ENCODE assay signal across 20 cellular contexts in the genomic region with DNA sequence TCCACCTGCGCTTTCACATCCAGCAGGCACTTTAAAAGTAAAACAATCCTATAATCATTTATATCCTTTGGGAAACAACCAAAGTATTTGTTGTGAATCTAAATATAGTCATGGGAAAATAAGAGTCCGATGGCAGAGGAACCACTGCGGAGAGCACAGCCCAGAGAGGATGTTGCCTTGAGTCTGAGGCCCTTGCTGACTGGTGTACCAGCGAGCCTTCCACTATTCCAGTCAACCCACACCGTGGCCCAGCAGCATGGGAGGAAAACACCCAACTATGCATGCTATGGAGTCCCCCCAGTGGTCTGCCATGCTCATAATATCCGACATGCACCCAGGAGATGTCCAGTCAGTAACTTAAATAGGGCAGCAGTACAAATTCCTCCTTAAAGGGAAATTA. TPM values are rescaled to one million over a fixed set of nuclear protein-coding genes. Genes with fewer than 3 reads are reported as not detected.
A peak's percentile ranks its signal among the peaks of the same experiment; 100 is the strongest.
DNase-seq lines count a peak whose midpoint lies in the region; ATAC-seq and TF ChIP-seq lines count a peak whose summit lies in the region.
"Had no signal": no experiment of that assay in that cellular context is flagged by ENCODE, and none has a peak within 500 bp of the region (broad histone marks: within the 10 kb centered on the region; RNA-seq: fewer than 3 reads in every experiment).

No MANE protein-coding gene starts in this region.

- no peak overlapping the region for H3K4me3 Mint-ChIP-seq in CD4-positive, CD25-positive, alpha-beta regulatory T cell
- H3K4me3 Mint-ChIP-seq in chondrocyte (ENCODE audit: unreplicated experiment) = no peak overlapping the region
- H3K4me3 Mint-ChIP-seq: activated B cell treated with CpG ODN at 0.5 μM for 24 hours, T-cell had no signal

- H2AFZ ChIP-seq in ACC112 (ENCODE audit: low read length, unreplicated experiment) (no peak overlapping the region), osteoblast (ENCODE audit: low read length) (no peak overlapping the region)

- H3K27me3 Mint-ChIP-seq in CD4-positive, CD25-positive, alpha-beta regulatory T cell = no peaks in the 10 kb centered on the region
- H3K27me3 Mint-ChIP-seq in chondrocyte (ENCODE audit: low read depth) = no peaks in the 10 kb centered on the region
- H3K27me3 Mint-ChIP-seq: activated B cell treated with CpG ODN at 0.5 μM for 24 hours, T-cell had no signal

- H3K36me3 Mint-ChIP-seq in CD4-positive, CD25-positive, alpha-beta regulatory T cell = peaks cover 27% of the 10 kb centered on the region
- peaks cover 17% of the 10 kb centered on the region for H3K36me3 Mint-ChIP-seq in chondrocyte (ENCODE audit: low read depth)

- peaks cover 15% of the 10 kb centered on the region for H3K36me3 ChIP-seq in ACC112 (ENCODE audit: insufficient read depth, low read length)
- peaks cover 51% of the 10 kb centered on the region for H3K36me3 ChIP-seq in CD4-positive, CD25-positive, alpha-beta regulatory T cell (ENCODE audit: control insufficient read depth, insufficient read depth, low read length)
- peaks cover 57% of the 10 kb centered on the region for H3K36me3 ChIP-seq in osteoblast (ENCODE audit: insufficient read depth, low read length)

- no peak overlapping the region for H3K4me2 ChIP-seq in osteoblast (ENCODE audit: insufficient read depth, low read length)
- H3K4me2 ChIP-seq: BLaER1 had no signal

- TF ChIP-seq CTCF in chondrocyte (IDR thresholded peaks at IDR 0.05) (no peak), osteoblast (IDR thresholded peaks at IDR 0.05; ENCODE audit: extremely low read depth, low read depth, low read length) (no peak)

- no peak for ATAC-seq in CD4-positive, CD25-positive, alpha-beta regulatory T cell (ENCODE audit: low read depth in 2 of 2)
- ATAC-seq in GM18907 (IDR thresholded peaks at IDR 0.05; ENCODE audit: unreplicated experiment) = no peak

- H3K4me1 Mint-ChIP-seq in CD4-positive, CD25-positive, alpha-beta regulatory T cell = peaks cover 22 to 29% (median 26%) of the 10 kb centered on the region in 4 donors
- peaks cover 44% of the 10 kb centered on the region for H3K4me1 Mint-ChIP-seq in chondrocyte (ENCODE audit: low read depth)
- H3K4me1 Mint-ChIP-seq: activated B cell treated with CpG ODN at 0.5 μM for 24 hours had no signal

- peak overlapping the region; percentile 90 for H3K27ac ChIP-seq in ACC112 (ENCODE audit: low read depth, low read length)
- no peak overlapping the region for H3K27ac ChIP-seq in CD4-positive, CD25-positive, alpha-beta regulatory T cell (ENCODE audit: insufficient read depth, low read length, poor library complexity, severe bottlenecking)
- peak overlapping the region; percentile 97 for H3K27ac ChIP-seq in osteoblast (ENCODE audit: low read depth, low read length)
- H3K27ac ChIP-seq: BLaER1 had no signal

- H3K27me3 ChIP-seq in ACC112 (ENCODE audit: insufficient read depth, low read length) (no peaks in the 10 kb centered on the region), osteoblast (ENCODE audit: insufficient read depth, low read length) (no peaks in the 10 kb centered on the region)
- no peaks in the 10 kb centered on the region for H3K27me3 ChIP-seq in CD4-positive, CD25-positive, alpha-beta regulatory T cell (ENCODE audit: control insufficient read depth, insufficient read depth, low read length)
- H3K27me3 ChIP-seq: BLaER1, heart right ventricle, stomach had no signal

- H4K20me1 ChIP-seq in osteoblast (ENCODE audit: insufficient read depth, low read length) = no peaks in the 10 kb centered on the region

- H3K4me1 ChIP-seq in ACC112 (ENCODE audit: control insufficient read depth, insufficient read depth, low read length, unreplicated experiment) (peaks cover 37% of the 10 kb centered on the region), osteoblast (ENCODE audit: insufficient read depth, low read length) (peaks cover 36% of the 10 kb centered on the region)
- peaks cover 9% of the 10 kb centered on the region for H3K4me1 ChIP-seq in CD4-positive, CD25-positive, alpha-beta regulatory T cell (ENCODE audit: control insufficient read depth, insufficient read depth, low read length, poor library complexity, severe bottlenecking)
- H3K4me1 ChIP-seq: BLaER1 had no signal

- H3K9me3 ChIP-seq in CD4-positive, CD25-positive, alpha-beta regulatory T cell (ENCODE audit: control insufficient read depth in 2 of 2, low read length in 2 of 2) = no peaks in the 10 kb centered on the region
- H3K9me3 ChIP-seq in osteoblast (ENCODE audit: low read depth, low read length) = no peaks in the 10 kb centered on the region
- H3K9me3 ChIP-seq: BLaER1, heart right ventricle, mucosa of descending colon, stomach had no signal

- H3K9me3 Mint-ChIP-seq in CD4-positive, CD25-positive, alpha-beta regulatory T cell = no peaks in the 10 kb centered on the region
- no peaks in the 10 kb centered on the region for H3K9me3 Mint-ChIP-seq in chondrocyte (ENCODE audit: low read depth)
- H3K9me3 Mint-ChIP-seq: activated B cell treated with CpG ODN at 0.5 μM for 24 hours, T-cell had no signal

- H3K79me2 ChIP-seq in ACC112 (ENCODE audit: control insufficient read depth, insufficient read depth, low read length, unreplicated experiment) (peaks cover 12% of the 10 kb centered on the region), osteoblast (ENCODE audit: insufficient read depth, low read length) (peaks cover 24% of the 10 kb centered on the region)

- H3K4me3 ChIP-seq in ACC112 (ENCODE audit: low read depth, low read length) = no peak overlapping the region
- no peak overlapping the region for H3K4me3 ChIP-seq in CD4-positive, CD25-positive, alpha-beta regulatory T cell (ENCODE audit: low read depth, low read length)
- no peak overlapping the region for H3K4me3 ChIP-seq in osteoblast (ENCODE audit: insufficient read depth, low read length)
- H3K4me3 ChIP-seq: BLaER1, heart right ventricle, mucosa of descending colon, stomach had no signal

- DNase-seq in CD4-positive, CD25-positive, alpha-beta regulatory T cell = no peak
- DNase-seq in chondrocyte (ENCODE audit: low spot score) (no peak), osteoblast (ENCODE audit: insufficient read length, low spot score, missing footprints) (no peak), SHP77 treated with DMSO at 0.1 percent for 48 hours (lab: John Stamatoyannopoulos, UW) (no peak), NCI-H2029 (lab: John Stamatoyannopoulos, UW) (no peak)
- DNase-seq: activated B cell treated with CpG ODN at 0.5 μM for 24 hours; DMS79 treated with DMSO at 0.1 percent for 48 hours; heart right ventricle; mucosa of descending colon; NCI-H1048; posterior cingulate gyrus; stimulated activated CD4-positive, alpha-beta T cell treated with anti-CD3 and anti-CD28 coated beads, Interleukin-12 subunit alpha, Interleukin-12 subunit beta, amount 100 ng/mL, for 4 hours; stomach had no signal

- H3K27ac Mint-ChIP-seq in CD4-positive, CD25-positive, alpha-beta regulatory T cell = peak overlapping the region in 2 of 3 donors; percentile 69 to 94
- H3K27ac Mint-ChIP-seq in chondrocyte (ENCODE audit: unreplicated experiment) = peak overlapping the region; percentile 96
- H3K27ac Mint-ChIP-seq: activated B cell treated with CpG ODN at 0.5 μM for 24 hours had no signal

RNA-seq across cellular contexts. Expression of gene KANSL3, which starts 21.6 kb away (rescaled TPM):
- 55.6 TPM for total RNA-seq in CD4-positive, CD25-positive, alpha-beta regulatory T cell
- 10 to 100 TPM; 11.2 to 17.9 (median 13.6) TPM for polyA plus RNA-seq in CD4-positive, CD25-positive, alpha-beta regulatory T cell
- 32.6 to 34.5 TPM (median 34.1 TPM) in 3 replicates for total RNA-seq in chondrocyte
- total RNA-seq in osteoblast = 46.9 and 50.3 TPM in 2 replicates

RNA-seq across cellular contexts. Expression of gene FER1L5, which starts 26.0 kb away (rescaled TPM):
- total RNA-seq in CD4-positive, CD25-positive, alpha-beta regulatory T cell = not detected
- polyA plus RNA-seq in CD4-positive, CD25-positive, alpha-beta regulatory T cell = under 1 TPM in 2 of 4 donors, not detected in 2; 0.03 TPM
- total RNA-seq in chondrocyte = not detected in 3 replicates
- 1.1 and 1.2 TPM in 2 replicates for total RNA-seq in osteoblast
- total RNA-seq: activated B cell treated with CpG ODN at 0.5 μM for 24 hours, dermis microvascular lymphatic vessel endothelial cell, kidney epithelial cell, RPMI7951, T-cell had no signal
